22 cellular contexts compared by ENCODE assay signal in the genomic region with DNA sequence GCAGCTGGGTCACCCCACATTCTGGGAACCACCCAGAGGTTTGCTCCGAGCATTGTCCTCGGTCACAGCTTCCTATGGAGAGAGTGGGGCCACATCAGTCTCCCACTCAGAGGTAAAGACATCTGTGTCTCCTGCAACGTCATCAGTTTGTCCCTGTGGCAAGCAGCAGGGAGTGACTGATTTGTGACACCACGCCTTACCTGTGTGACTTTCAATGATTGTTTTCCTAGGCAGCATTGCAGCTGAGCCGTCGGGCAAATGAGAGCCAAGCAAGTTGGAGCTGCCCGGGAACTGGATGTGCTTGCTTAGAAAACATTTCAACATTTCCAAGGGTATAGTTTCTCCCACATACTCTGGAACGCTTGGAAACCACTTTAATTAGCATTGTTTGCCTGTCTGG. TPM values are rescaled to one million over a fixed set of nuclear protein-coding genes. Genes with fewer than 3 reads are reported as not detected.
DNase-seq lines count a peak whose midpoint lies in the region; ATAC-seq, FAIRE-seq and TF ChIP-seq lines count a peak whose summit lies in the region.
"Had no signal": no experiment of that assay in that cellular context is flagged by ENCODE, and none has a peak within 500 bp of the region (broad histone marks: within the 10 kb centered on the region; RNA-seq: fewer than 3 reads in every experiment).

No MANE protein-coding gene starts in this region.

- H3K27ac ChIP-seq in kidney (ENCODE audit: low read depth in 2 of 2, low read length in 2 of 2) (peak overlapping the region; percentile 68 to 84), suprapubic skin (peak overlapping the region; percentile 75), testis (no peak overlapping the region)
- H3K27ac ChIP-seq: A549 had no signal

- no peak for TF ChIP-seq POLR2A in suprapubic skin (IDR thresholded peaks at IDR 0.05)
- TF ChIP-seq POLR2A in testis (IDR thresholded peaks at IDR 0.05) = no peak
- TF ChIP-seq POLR2A in erythroblast (IDR thresholded peaks at IDR 0.05; ENCODE audit: low read length) = no peak

- H3K4me3 ChIP-seq in epithelial cell of esophagus (ENCODE audit: low read length) (no peak overlapping the region), kidney (ENCODE audit: low read length in 2 of 2) (peak overlapping the region; percentile 47 to 54), mucosa of descending colon (no peak overlapping the region), suprapubic skin (no peak overlapping the region), testis (no peak overlapping the region)
- H3K4me3 ChIP-seq: A549, HAP-1 had no signal

- WGBS in suprapubic skin = 44% methylated on average over 6 of the region's 8 CpGs
- 36 to 44% methylated on average over 6 to 8 of the region's 8 CpGs for WGBS in testis, 2 donors

- TF ChIP-seq CTCF in epithelial cell of esophagus (IDR thresholded peaks at IDR 0.05; ENCODE audit: insufficient read depth, low read depth, low read length, missing control alignments) = no peak
- TF ChIP-seq CTCF in kidney (IDR thresholded peaks at IDR 0.05; ENCODE audit: borderline replicate concordance, extremely low read depth, insufficient read depth) = no peak
- no peak for TF ChIP-seq CTCF in mucosa of descending colon (IDR thresholded peaks at IDR 0.05)
- no peak for TF ChIP-seq CTCF in suprapubic skin (IDR thresholded peaks at IDR 0.05)
- TF ChIP-seq CTCF in testis (IDR thresholded peaks at IDR 0.05) = no peak

- no peaks in the 10 kb centered on the region for H3K9me3 ChIP-seq in kidney (ENCODE audit: control insufficient read depth in 1 of 2, low read length in 2 of 2)
- no peaks in the 10 kb centered on the region for H3K9me3 ChIP-seq in mucosa of descending colon
- H3K9me3 ChIP-seq in suprapubic skin = no peaks in the 10 kb centered on the region
- H3K9me3 ChIP-seq in testis = no peaks in the 10 kb centered on the region
- H3K9me3 ChIP-seq: A549, HAP-1 had no signal

- intact Hi-C loops in kidney (cut with DNase I) = no loop called here
- intact Hi-C loops in mucosa of descending colon (cut with DNase I, micrococcal nuclease) = loop anchor here in 1 of 2 donors (10.0 kb wide), 1 partner anchor 244 kb away; no protein-coding TSS in a partner anchor
- intact Hi-C loops in testis (cut with DNase I; ENCODE audit: low total_unique reads) = no loop called here

- DNase-seq in epithelial cell of esophagus (ENCODE audit: low read depth) (peak; percentile 13), kidney (no peak), mucosa of descending colon (no peak), suprapubic skin (ENCODE audit: low spot score in 2 of 2) (no peak), testis (no peak), erythroblast (lab: John Stamatoyannopoulos, UW) (no peak), RKO (ENCODE audit: low spot score) (no peak)
- DNase-seq: CD8-positive, alpha-beta T cell; COR-L47; DMS153; DND-41; GDM1 had no signal

- H3K27me3 ChIP-seq in suprapubic skin (peaks cover 8% of the 10 kb centered on the region), testis (no peaks in the 10 kb centered on the region)

- H3K4me1 ChIP-seq in kidney (ENCODE audit: control insufficient read depth in 1 of 2, insufficient read depth in 1 of 2, low read depth in 1 of 2, low read length in 2 of 2) = peaks cover 8 to 11% of the 10 kb centered on the region in 2 donors
- no peaks in the 10 kb centered on the region for H3K4me1 ChIP-seq in mucosa of descending colon (ENCODE audit: low read depth)
- H3K4me1 ChIP-seq in suprapubic skin = peaks cover 13% of the 10 kb centered on the region
- peaks cover 6% of the 10 kb centered on the region for H3K4me1 ChIP-seq in testis
- H3K4me1 ChIP-seq: A549, HAP-1 had no signal

- ATAC-seq in mucosa of descending colon (peak; percentile 25), GM21528 (IDR thresholded peaks at IDR 0.05; ENCODE audit: low FRiP score, unreplicated experiment) (no peak)
- ATAC-seq: A549; CD8-positive, alpha-beta T cell had no signal

- TF ChIP-seq EP300 in suprapubic skin (IDR thresholded peaks at IDR 0.05) = no peak

- no peak for FAIRE-seq in kidney (lab: Jason Lieb, UNC)
- FAIRE-seq: A549, D721Med, GM19239, H1 had no signal

- peak overlapping the region; percentile 36 to 75 for H3K9ac ChIP-seq in kidney (ENCODE audit: low read length in 2 of 2)

- H3K36me3 ChIP-seq in kidney (ENCODE audit: control insufficient read depth in 1 of 2, insufficient read depth in 2 of 2, low read length in 2 of 2) (no peaks in the 10 kb centered on the region), mucosa of descending colon (ENCODE audit: low read depth) (no peaks in the 10 kb centered on the region), suprapubic skin (no peaks in the 10 kb centered on the region), testis (ENCODE audit: low read depth, missing control alignments) (no peaks in the 10 kb centered on the region)
- H3K36me3 ChIP-seq: HAP-1 had no signal

RNA-seq across cellular contexts. Expression of gene HELT, which starts 29.7 kb away (rescaled TPM):
- total RNA-seq in kidney = not detected
- polyA plus RNA-seq in kidney (ENCODE audit: insufficient read depth, low read depth, low replicate concordance) = 0.37 TPM
- not detected for total RNA-seq in mucosa of descending colon
- 1 to 10 TPM in 3 of 4 donors, under 1 TPM in 1; 0.53 to 1.5 (median 1.2) TPM for total RNA-seq in suprapubic skin
- total RNA-seq in testis = not detected
- polyA plus RNA-seq in testis (ENCODE audit: insufficient read depth, low read depth, low replicate concordance) = not detected
- total RNA-seq: CD8-positive, alpha-beta T cell; HT1080 had no signal
- polyA plus RNA-seq: A549, AG04450, BJ, CD14-positive monocyte had no signal

Comparison
In these comparisons a context has a peak if more than half of its experiments do, and no peak if none do; other contexts are left out.
1. H3K4me3 ChIP-seq: peak in kidney (2 of 2); none in epithelial cell of esophagus (single experiment), mucosa of descending colon (single experiment), suprapubic skin (single experiment) and testis (0 of 2).
2. H3K27ac ChIP-seq: peak in kidney (2 of 2) and suprapubic skin (single experiment); none in testis (0 of 2).